1 cellular context compared by ENCODE assay signal in the genomic region with DNA sequence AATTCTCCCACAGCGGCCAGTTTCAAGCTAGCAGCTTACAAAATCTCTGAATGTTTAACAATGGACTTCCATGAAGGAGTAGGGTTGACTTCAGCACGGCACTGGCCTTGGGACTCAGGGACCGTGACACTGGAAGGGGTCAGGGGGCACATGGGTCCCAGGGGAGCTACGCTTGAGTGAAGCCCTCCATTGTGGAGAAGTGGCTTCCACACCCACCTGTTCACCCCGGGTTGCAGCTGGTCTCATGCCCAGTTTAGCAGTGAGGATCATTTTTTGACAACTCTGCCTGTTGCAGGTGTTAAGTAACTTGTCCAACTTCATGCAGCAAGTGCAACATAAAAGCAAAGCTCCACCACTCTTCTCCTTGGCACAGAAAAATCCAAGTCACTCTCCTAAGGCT.
TF ChIP-seq lines count a peak whose summit lies in the region.

No MANE protein-coding gene starts in this region.

TF ChIP-seq in H1, 55 proteins besides CTCF, POLR2A, EP300 and RAD21 (continued from another document):
- TF ChIP-seq MAX (IDR thresholded peaks at IDR 0.05) (no peak), CBX8 (IDR thresholded peaks at IDR 0.05; ENCODE audit: borderline replicate concordance, low read depth, low read length) (no peak), CHD7 (IDR thresholded peaks at IDR 0.05; ENCODE audit: insufficient replicate concordance, low read length) (no peak)
- TF ChIP-seq, protein P1, sequence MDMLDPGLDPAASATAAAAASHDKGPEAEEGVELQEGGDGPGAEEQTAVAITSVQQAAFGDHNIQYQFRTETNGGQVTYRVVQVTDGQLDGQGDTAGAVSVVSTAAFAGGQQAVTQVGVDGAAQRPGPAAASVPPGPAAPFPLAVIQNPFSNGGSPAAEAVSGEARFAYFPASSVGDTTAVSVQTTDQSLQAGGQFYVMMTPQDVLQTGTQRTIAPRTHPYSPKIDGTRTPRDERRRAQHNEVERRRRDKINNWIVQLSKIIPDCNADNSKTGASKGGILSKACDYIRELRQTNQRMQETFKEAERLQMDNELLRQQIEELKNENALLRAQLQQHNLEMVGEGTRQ (IDR thresholded peaks at IDR 0.05; ENCODE audit: low read length): no peak
TF ChIP-seq in H1: peak in this region for 0.
